Comparison of ENCODE assay signal across 1 cellular context in genomic region chr2:226585130-226585561, GRCh38.
A peak's percentile ranks its signal among the peaks of the same experiment; 100 is the strongest.
TF ChIP-seq lines count a peak whose summit lies in the region.

No MANE protein-coding gene starts in this region.

TF ChIP-seq in HepG2, 621 proteins besides CTCF, POLR2A, EP300 and RAD21 (continued from another document and continues in another):
- no peak for TF ChIP-seq KLF13 (CRISPR knock-in tag; IDR thresholded peaks at IDR 0.05)
- TF ChIP-seq GATAD2A (CRISPR knock-in tag; IDR thresholded peaks at IDR 0.05) = peak; percentile 59; the same call in 1 of the 2 replicates
- TF ChIP-seq NR2C2 (CRISPR knock-in tag; IDR thresholded peaks at IDR 0.05; ENCODE audit: borderline replicate concordance) = no peak
- no peak for TF ChIP-seq CBX5 (CRISPR knock-in tag; IDR thresholded peaks at IDR 0.05; ENCODE audit: borderline replicate concordance)
- no peak for TF ChIP-seq IKZF5 (CRISPR knock-in tag; IDR thresholded peaks at IDR 0.05)
- TF ChIP-seq AHDC1 (CRISPR knock-in tag; IDR thresholded peaks at IDR 0.05; ENCODE audit: borderline replicate concordance) = peak; percentile 53; the same call in 1 of the 2 replicates
- peak; percentile 52; the same call in 1 of the 2 replicates for TF ChIP-seq TBX2 (CRISPR knock-in tag; IDR thresholded peaks at IDR 0.05; ENCODE audit: borderline replicate concordance)
- peak; percentile 7; the same call in 1 of the 2 replicates for TF ChIP-seq CEBPB (IDR thresholded peaks at IDR 0.05; ENCODE audit: borderline replicate concordance, low read depth, low read length)
- no peak for TF ChIP-seq ZBED4 (CRISPR knock-in tag; IDR thresholded peaks at IDR 0.05; ENCODE audit: borderline replicate concordance)
- TF ChIP-seq NR2F2 (IDR thresholded peaks at IDR 0.05; ENCODE audit: borderline replicate concordance, low read depth) = peak; percentile 25; the same call in 1 of the 2 replicates
- peak; percentile 53 for TF ChIP-seq RARA (CRISPR knock-in tag; IDR thresholded peaks at IDR 0.05)
- TF ChIP-seq CEBPG (CRISPR knock-in tag; IDR thresholded peaks at IDR 0.05) = 0 out of 2 replicates have a peak, but pooled peaks have one; percentile 8
- TF ChIP-seq ZNF644 (CRISPR knock-in tag; IDR thresholded peaks at IDR 0.05; ENCODE audit: low read depth) = peak; percentile 64; the same call in 1 of the 2 replicates
- TF ChIP-seq ESRRA (CRISPR knock-in tag; IDR thresholded peaks at IDR 0.05; ENCODE audit: low read depth) = no peak
- TF ChIP-seq FIP1L1 (IDR thresholded peaks at IDR 0.05; ENCODE audit: borderline replicate concordance, insufficient read depth, low read depth, low read length) = no peak
- TF ChIP-seq PAXIP1 (CRISPR knock-in tag; conservative IDR thresholded peaks at IDR 0.05) = 0 out of 2 replicates have a peak, but pooled peaks have one; percentile 24
- 0 out of 2 replicates have a peak, but pooled peaks have one; percentile 36 for TF ChIP-seq ZNF567 (CRISPR knock-in tag; IDR thresholded peaks at IDR 0.05; ENCODE audit: borderline replicate concordance)
- no peak for TF ChIP-seq DDIT3 (CRISPR knock-in tag; IDR thresholded peaks at IDR 0.05)
- no peak for TF ChIP-seq KDM1A (CRISPR knock-in tag; IDR thresholded peaks at IDR 0.05)
- TF ChIP-seq MNT (IDR thresholded peaks at IDR 0.05) = no peak
- no peak for TF ChIP-seq MXD1 (CRISPR knock-in tag; IDR thresholded peaks at IDR 0.05)
- TF ChIP-seq HOMEZ (CRISPR knock-in tag; IDR thresholded peaks at IDR 0.05; ENCODE audit: low read depth) = peak; percentile 82; the same call in 1 of the 2 replicates
- TF ChIP-seq ZMYM4 (CRISPR knock-in tag; IDR thresholded peaks at IDR 0.05) = peak; percentile 62; the same call in 1 of the 2 replicates
- no peak for TF ChIP-seq PRMT3 (CRISPR knock-in tag; IDR thresholded peaks at IDR 0.05; ENCODE audit: borderline replicate concordance, low read depth)
- 0 out of 2 replicates have a peak, but pooled peaks have one; percentile 20 for TF ChIP-seq SMAD3 (CRISPR knock-in tag; IDR thresholded peaks at IDR 0.05)
- no peak for TF ChIP-seq NFRKB (IDR thresholded peaks at IDR 0.05)
- no peak for TF ChIP-seq HNRNPLL (IDR thresholded peaks at IDR 0.05; ENCODE audit: low read depth, low read length, poor library complexity, severe bottlenecking)
- peak; percentile 60; the same call in 1 of the 2 replicates for TF ChIP-seq ELF4 (CRISPR knock-in tag; IDR thresholded peaks at IDR 0.05; ENCODE audit: borderline replicate concordance)
- no peak for TF ChIP-seq MYNN (CRISPR knock-in tag; IDR thresholded peaks at IDR 0.05; ENCODE audit: low read depth)
- TF ChIP-seq ZNF263 (CRISPR knock-in tag; IDR thresholded peaks at IDR 0.05) = peak; percentile 51; the same call in 1 of the 2 replicates
- TF ChIP-seq RBM22 (optimal IDR thresholded peaks at IDR 0.05; ENCODE audit: low read length) = no peak
- peak; percentile 48; the same call in 1 of the 2 replicates for TF ChIP-seq HMG20A (CRISPR knock-in tag; IDR thresholded peaks at IDR 0.05; ENCODE audit: borderline replicate concordance)
- TF ChIP-seq ZNF788 (CRISPR knock-in tag; IDR thresholded peaks at IDR 0.05; ENCODE audit: borderline replicate concordance) = 0 out of 2 replicates have a peak, but pooled peaks have one; percentile 21
- TF ChIP-seq TCF7L2 (IDR thresholded peaks at IDR 0.05; ENCODE audit: low read depth, low read length) = no peak
- TF ChIP-seq SRF (IDR thresholded peaks at IDR 0.05; ENCODE audit: low read depth, low read length) = peak; percentile 84
- no peak for TF ChIP-seq ISL2 (CRISPR knock-in tag; IDR thresholded peaks at IDR 0.05)
- no peak for TF ChIP-seq ARNTL (CRISPR knock-in tag; IDR thresholded peaks at IDR 0.05)
- peak; percentile 44 for TF ChIP-seq HNF4A (CRISPR knock-in tag; IDR thresholded peaks at IDR 0.05)
- TF ChIP-seq ZNF746 (CRISPR knock-in tag; IDR thresholded peaks at IDR 0.05) = no peak
- TF ChIP-seq TRIM22 (IDR thresholded peaks at IDR 0.05) = no peak
- TF ChIP-seq ZNF558 (CRISPR knock-in tag; IDR thresholded peaks at IDR 0.05; ENCODE audit: borderline replicate concordance) = no peak
- TF ChIP-seq NR2F6 (IDR thresholded peaks at IDR 0.05) = no peak
- TF ChIP-seq NR2F6 (CRISPR knock-in tag; IDR thresholded peaks at IDR 0.05) = 0 out of 2 replicates have a peak, but pooled peaks have one; percentile 19
- no peak for TF ChIP-seq MTF1 (CRISPR knock-in tag; IDR thresholded peaks at IDR 0.05)
- no peak for TF ChIP-seq ZNF367 (CRISPR knock-in tag; IDR thresholded peaks at IDR 0.05; ENCODE audit: borderline replicate concordance)
